Comparison of ENCODE assay signal across 24 cellular contexts in the genomic region with DNA sequence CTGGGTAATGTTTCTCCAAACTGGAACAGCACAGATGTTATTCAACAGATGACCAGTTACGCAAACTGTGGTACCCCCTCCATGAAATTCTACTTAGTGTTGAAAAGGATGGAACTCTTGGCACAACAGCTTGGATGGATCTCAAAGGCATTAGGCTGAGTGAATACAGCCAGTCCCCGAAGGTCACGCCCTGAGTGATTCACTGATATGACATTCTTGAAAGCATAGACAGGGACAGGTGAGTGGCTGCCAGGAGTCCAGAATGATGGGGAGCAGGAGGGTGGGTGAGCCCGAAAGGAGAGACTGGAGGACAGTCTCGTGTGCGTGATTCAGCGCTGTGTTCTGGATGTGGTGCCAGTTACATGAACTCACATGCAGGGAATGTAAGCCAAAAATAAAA.
"Had no signal": no experiment of that assay in that cellular context is flagged by ENCODE, and none has a peak within 500 bp of the region (broad histone marks: within the 10 kb centered on the region; RNA-seq: fewer than 3 reads in every experiment).

No MANE protein-coding gene starts in this region.

- H3K9me3 Mint-ChIP-seq: immature natural killer cell had no signal

- H3K4me1 Mint-ChIP-seq: immature natural killer cell; memory B cell; naive thymus-derived CD4-positive, alpha-beta T cell had no signal

- H3K36me3 ChIP-seq: gastroesophageal sphincter, left ventricle myocardium inferior, lower lobe of right lung, neutrophil, stomach, thoracic aorta, transverse colon had no signal

- H3K4me3 Mint-ChIP-seq: immature natural killer cell; memory B cell; naive thymus-derived CD4-positive, alpha-beta T cell; nephron progenitor cell had no signal

- H3K9me3 ChIP-seq: lower lobe of right lung, neutrophil, thoracic aorta, transverse colon had no signal

- ATAC-seq: esophagus mucosa; gastroesophageal sphincter; left cardiac atrium; lower lobe of right lung; naive thymus-derived CD4-positive, alpha-beta T cell; sciatic nerve had no signal

- H3K4me3 ChIP-seq: gastroesophageal sphincter, left ventricle myocardium inferior, lower lobe of right lung, stomach, thoracic aorta, transverse colon had no signal

- DNase-seq: effector memory CD4-positive, alpha-beta T cell; foreskin fibroblast; glutamatergic neuron; immature natural killer cell; kidney; left cardiac atrium; left ventricle myocardium inferior; lower lobe of right lung; midbrain; naive thymus-derived CD4-positive, alpha-beta T cell; nephron progenitor cell; posterior cingulate gyrus; small intestine; stimulated activated CD4-positive, alpha-beta T cell treated with anti-CD3 and anti-CD28 coated beads, Interleukin-12 subunit alpha, Interleukin-12 subunit beta, amount 100 ng/mL, for 4 hours; stimulated activated naive CD4-positive, alpha-beta T cell; stomach; substantia nigra; transverse colon had no signal

- H3K27me3 Mint-ChIP-seq: memory B cell had no signal

- H3K27ac Mint-ChIP-seq: immature natural killer cell; memory B cell; naive thymus-derived CD4-positive, alpha-beta T cell; nephron progenitor cell had no signal

- H3K36me3 Mint-ChIP-seq: immature natural killer cell, memory B cell had no signal

- H3K27ac ChIP-seq: gastroesophageal sphincter, left ventricle myocardium inferior, lower lobe of right lung, neutrophil, stomach, thoracic aorta, transverse colon had no signal

- H3K4me1 ChIP-seq: gastroesophageal sphincter, left ventricle myocardium inferior, lower lobe of right lung, stomach, transverse colon had no signal

- H3K27me3 ChIP-seq: neutrophil, stomach, transverse colon had no signal
